In the genomic region with DNA sequence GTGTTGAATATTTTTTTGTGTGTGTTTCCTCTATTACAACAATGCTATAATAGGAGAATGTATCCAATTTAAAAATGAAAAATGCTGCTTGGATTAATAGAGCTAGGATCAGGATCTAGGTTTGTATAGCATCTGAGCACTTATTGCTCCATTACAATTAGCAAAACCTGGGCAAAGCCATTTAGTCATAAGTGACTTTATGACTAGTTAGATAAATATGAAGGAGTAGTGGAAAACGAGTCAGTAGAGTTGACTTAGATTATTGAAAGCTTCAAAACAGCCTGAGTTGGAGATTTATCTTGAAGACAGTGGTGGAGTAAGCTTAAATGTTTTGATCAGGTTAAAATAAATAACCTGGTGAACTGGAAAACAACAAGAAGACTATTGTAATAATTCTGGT, we compare ENCODE assay signal across 1 cellular context.
TF ChIP-seq lines count a peak whose summit lies in the region.

No MANE protein-coding gene starts in this region.

TF ChIP-seq in IMR-90, 13 proteins besides CTCF, POLR2A, EP300 and RAD21:
- TF ChIP-seq MXI1 (IDR thresholded peaks at IDR 0.05; ENCODE audit: borderline replicate concordance, low read depth, low read length), result no peak
- no peak for TF ChIP-seq NFE2L2 (IDR thresholded peaks at IDR 0.05; ENCODE audit: low read depth, low read length)
- no peak for TF ChIP-seq SMC3 (IDR thresholded peaks at IDR 0.05; ENCODE audit: low read depth, low read length)
- TF ChIP-seq MAZ (IDR thresholded peaks at IDR 0.05; ENCODE audit: borderline replicate concordance, low read depth, low read length), result no peak
- no peak for TF ChIP-seq RFX5 (IDR thresholded peaks at IDR 0.05; ENCODE audit: low read depth, low read length)
- no peak for TF ChIP-seq RCOR1 (IDR thresholded peaks at IDR 0.05; ENCODE audit: insufficient replicate concordance, low read length)
- TF ChIP-seq FOS (IDR thresholded peaks at IDR 0.05; ENCODE audit: low read depth, low read length), result no peak
- no peak for TF ChIP-seq CHD1 (IDR thresholded peaks at IDR 0.05; ENCODE audit: low read depth, low read length)
- TF ChIP-seq, protein P1, sequence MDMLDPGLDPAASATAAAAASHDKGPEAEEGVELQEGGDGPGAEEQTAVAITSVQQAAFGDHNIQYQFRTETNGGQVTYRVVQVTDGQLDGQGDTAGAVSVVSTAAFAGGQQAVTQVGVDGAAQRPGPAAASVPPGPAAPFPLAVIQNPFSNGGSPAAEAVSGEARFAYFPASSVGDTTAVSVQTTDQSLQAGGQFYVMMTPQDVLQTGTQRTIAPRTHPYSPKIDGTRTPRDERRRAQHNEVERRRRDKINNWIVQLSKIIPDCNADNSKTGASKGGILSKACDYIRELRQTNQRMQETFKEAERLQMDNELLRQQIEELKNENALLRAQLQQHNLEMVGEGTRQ (IDR thresholded peaks at IDR 0.05; ENCODE audit: low read depth, low read length), result no peak
- no peak for TF ChIP-seq CEBPB (IDR thresholded peaks at IDR 0.05; ENCODE audit: low read depth, low read length)
- TF ChIP-seq MAFK (IDR thresholded peaks at IDR 0.05; ENCODE audit: low read depth, low read length), result no peak
- TF ChIP-seq, protein P2, sequence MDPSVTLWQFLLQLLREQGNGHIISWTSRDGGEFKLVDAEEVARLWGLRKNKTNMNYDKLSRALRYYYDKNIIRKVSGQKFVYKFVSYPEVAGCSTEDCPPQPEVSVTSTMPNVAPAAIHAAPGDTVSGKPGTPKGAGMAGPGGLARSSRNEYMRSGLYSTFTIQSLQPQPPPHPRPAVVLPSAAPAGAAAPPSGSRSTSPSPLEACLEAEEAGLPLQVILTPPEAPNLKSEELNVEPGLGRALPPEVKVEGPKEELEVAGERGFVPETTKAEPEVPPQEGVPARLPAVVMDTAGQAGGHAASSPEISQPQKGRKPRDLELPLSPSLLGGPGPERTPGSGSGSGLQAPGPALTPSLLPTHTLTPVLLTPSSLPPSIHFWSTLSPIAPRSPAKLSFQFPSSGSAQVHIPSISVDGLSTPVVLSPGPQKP (IDR thresholded peaks at IDR 0.05; ENCODE audit: borderline replicate concordance, low read depth, low read length), result no peak
- TF ChIP-seq BHLHE40 (IDR thresholded peaks at IDR 0.05; ENCODE audit: low read depth, low read length), result no peak
